ENCODE assay signal across 1 cellular context in genomic region chr3:49786357-49787181, GRCh38.
TF ChIP-seq lines count a peak whose summit lies in the region.

IP6K1 (minus strand) TSS chr3:49786542; CDS start chr3:49748040, 38,502 bp downstream.

TF ChIP-seq in HepG2, 621 proteins besides CTCF, POLR2A, EP300 and RAD21 (continued from another document):
- TF ChIP-seq, protein P1, sequence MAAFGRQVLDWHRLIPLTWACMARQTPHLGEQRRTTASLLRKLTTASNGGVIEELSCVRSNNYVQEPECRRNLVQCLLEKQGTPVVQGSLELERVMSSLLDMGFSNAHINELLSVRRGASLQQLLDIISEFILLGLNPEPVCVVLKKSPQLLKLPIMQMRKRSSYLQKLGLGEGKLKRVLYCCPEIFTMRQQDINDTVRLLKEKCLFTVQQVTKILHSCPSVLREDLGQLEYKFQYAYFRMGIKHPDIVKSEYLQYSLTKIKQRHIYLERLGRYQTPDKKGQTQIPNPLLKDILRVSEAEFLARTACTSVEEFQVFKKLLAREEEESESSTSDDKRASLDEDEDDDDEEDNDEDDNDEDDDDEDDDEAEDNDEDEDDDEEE (CRISPR knock-in tag; IDR thresholded peaks at IDR 0.05), result peak; percentile 89; the same call in 1 of the 2 replicates
- TF ChIP-seq, protein P2, sequence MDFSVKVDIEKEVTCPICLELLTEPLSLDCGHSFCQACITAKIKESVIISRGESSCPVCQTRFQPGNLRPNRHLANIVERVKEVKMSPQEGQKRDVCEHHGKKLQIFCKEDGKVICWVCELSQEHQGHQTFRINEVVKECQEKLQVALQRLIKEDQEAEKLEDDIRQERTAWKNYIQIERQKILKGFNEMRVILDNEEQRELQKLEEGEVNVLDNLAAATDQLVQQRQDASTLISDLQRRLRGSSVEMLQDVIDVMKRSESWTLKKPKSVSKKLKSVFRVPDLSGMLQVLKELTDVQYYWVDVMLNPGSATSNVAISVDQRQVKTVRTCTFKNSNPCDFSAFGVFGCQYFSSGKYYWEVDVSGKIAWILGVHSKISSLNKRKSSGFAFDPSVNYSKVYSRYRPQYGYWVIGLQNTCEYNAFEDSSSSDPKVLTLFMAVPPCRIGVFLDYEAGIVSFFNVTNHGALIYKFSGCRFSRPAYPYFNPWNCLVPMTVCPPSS (IDR thresholded peaks at IDR 0.05), result no peak
- TF ChIP-seq ZNF136 (CRISPR knock-in tag; IDR thresholded peaks at IDR 0.05; ENCODE audit: low read depth), result no peak
- no peak for TF ChIP-seq PAF1 (CRISPR knock-in tag; IDR thresholded peaks at IDR 0.05)
- TF ChIP-seq, protein P3, sequence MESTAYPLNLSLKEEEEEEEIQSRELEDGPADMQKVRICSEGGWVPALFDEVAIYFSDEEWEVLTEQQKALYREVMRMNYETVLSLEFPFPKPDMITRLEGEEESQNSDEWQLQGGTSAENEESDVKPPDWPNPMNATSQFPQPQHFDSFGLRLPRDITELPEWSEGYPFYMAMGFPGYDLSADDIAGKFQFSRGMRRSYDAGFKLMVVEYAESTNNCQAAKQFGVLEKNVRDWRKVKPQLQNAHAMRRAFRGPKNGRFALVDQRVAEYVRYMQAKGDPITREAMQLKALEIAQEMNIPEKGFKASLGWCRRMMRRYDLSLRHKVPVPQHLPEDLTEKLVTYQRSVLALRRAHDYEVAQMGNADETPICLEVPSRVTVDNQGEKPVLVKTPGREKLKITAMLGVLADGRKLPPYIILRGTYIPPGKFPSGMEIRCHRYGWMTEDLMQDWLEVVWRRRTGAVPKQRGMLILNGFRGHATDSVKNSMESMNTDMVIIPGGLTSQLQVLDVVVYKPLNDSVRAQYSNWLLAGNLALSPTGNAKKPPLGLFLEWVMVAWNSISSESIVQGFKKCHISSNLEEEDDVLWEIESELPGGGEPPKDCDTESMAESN (CRISPR knock-in tag; conservative IDR thresholded peaks at IDR 0.05), result peak; percentile 65
- peak; percentile 75 for TF ChIP-seq RBM39 (IDR thresholded peaks at IDR 0.05; ENCODE audit: low read depth, low read length, poor library complexity, severe bottlenecking)
- TF ChIP-seq ZNF740 (CRISPR knock-in tag; IDR thresholded peaks at IDR 0.05), result 0 out of 2 replicates have a peak, but pooled peaks have one; percentile 52
- TF ChIP-seq ZNF501 (CRISPR knock-in tag; IDR thresholded peaks at IDR 0.05), result peak; percentile 42
- TF ChIP-seq ZBTB20 (CRISPR knock-in tag; IDR thresholded peaks at IDR 0.05; ENCODE audit: borderline replicate concordance, low read depth), result 0 out of 2 replicates have a peak, but pooled peaks have one; percentile 2
- TF ChIP-seq KAT8 (CRISPR knock-in tag; IDR thresholded peaks at IDR 0.05), result peak; percentile 76
- TF ChIP-seq, protein P4, sequence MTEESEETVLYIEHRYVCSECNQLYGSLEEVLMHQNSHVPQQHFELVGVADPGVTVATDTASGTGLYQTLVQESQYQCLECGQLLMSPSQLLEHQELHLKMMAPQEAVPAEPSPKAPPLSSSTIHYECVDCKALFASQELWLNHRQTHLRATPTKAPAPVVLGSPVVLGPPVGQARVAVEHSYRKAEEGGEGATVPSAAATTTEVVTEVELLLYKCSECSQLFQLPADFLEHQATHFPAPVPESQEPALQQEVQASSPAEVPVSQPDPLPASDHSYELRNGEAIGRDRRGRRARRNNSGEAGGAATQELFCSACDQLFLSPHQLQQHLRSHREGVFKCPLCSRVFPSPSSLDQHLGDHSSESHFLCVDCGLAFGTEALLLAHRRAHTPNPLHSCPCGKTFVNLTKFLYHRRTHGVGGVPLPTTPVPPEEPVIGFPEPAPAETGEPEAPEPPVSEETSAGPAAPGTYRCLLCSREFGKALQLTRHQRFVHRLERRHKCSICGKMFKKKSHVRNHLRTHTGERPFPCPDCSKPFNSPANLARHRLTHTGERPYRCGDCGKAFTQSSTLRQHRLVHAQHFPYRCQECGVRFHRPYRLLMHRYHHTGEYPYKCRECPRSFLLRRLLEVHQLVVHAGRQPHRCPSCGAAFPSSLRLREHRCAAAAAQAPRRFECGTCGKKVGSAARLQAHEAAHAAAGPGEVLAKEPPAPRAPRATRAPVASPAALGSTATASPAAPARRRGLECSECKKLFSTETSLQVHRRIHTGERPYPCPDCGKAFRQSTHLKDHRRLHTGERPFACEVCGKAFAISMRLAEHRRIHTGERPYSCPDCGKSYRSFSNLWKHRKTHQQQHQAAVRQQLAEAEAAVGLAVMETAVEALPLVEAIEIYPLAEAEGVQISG (CRISPR knock-in tag; IDR thresholded peaks at IDR 0.05), result peak; percentile 59; the same call in 1 of the 2 replicates
- TF ChIP-seq HIVEP1 (CRISPR knock-in tag; IDR thresholded peaks at IDR 0.05), result peak; percentile 71
- TF ChIP-seq KLF15 (CRISPR knock-in tag; IDR thresholded peaks at IDR 0.05; ENCODE audit: borderline replicate concordance), result peak; percentile 29; the same call in 1 of the 2 replicates
- 0 out of 2 replicates have a peak, but pooled peaks have one; percentile 53 for TF ChIP-seq ZNF124 (CRISPR knock-in tag; IDR thresholded peaks at IDR 0.05)
- TF ChIP-seq, protein P5, sequence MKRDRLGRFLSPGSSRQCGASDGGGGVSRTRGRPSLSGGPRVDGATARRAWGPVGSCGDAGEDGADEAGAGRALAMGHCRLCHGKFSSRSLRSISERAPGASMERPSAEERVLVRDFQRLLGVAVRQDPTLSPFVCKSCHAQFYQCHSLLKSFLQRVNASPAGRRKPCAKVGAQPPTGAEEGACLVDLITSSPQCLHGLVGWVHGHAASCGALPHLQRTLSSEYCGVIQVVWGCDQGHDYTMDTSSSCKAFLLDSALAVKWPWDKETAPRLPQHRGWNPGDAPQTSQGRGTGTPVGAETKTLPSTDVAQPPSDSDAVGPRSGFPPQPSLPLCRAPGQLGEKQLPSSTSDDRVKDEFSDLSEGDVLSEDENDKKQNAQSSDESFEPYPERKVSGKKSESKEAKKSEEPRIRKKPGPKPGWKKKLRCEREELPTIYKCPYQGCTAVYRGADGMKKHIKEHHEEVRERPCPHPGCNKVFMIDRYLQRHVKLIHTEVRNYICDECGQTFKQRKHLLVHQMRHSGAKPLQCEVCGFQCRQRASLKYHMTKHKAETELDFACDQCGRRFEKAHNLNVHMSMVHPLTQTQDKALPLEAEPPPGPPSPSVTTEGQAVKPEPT (CRISPR knock-in tag; IDR thresholded peaks at IDR 0.05; ENCODE audit: low read depth), result 0 out of 2 replicates have a peak, but pooled peaks have one; percentile 34
- peak; percentile 85 for TF ChIP-seq MYC (CRISPR knock-in tag; IDR thresholded peaks at IDR 0.05; ENCODE audit: borderline replicate concordance)
- TF ChIP-seq PAWR (CRISPR knock-in tag; IDR thresholded peaks at IDR 0.05; ENCODE audit: borderline replicate concordance), result no peak
- TF ChIP-seq ARNT2 (CRISPR knock-in tag; IDR thresholded peaks at IDR 0.05; ENCODE audit: low read depth), result peak; percentile 52; the same call in 1 of the 2 replicates
- peak; percentile 89 for TF ChIP-seq YEATS4 (CRISPR knock-in tag; IDR thresholded peaks at IDR 0.05; ENCODE audit: borderline replicate concordance)
- peak; percentile 55 for TF ChIP-seq GATAD1 (CRISPR knock-in tag; IDR thresholded peaks at IDR 0.05)
- no peak for TF ChIP-seq TCF7L2 (IDR thresholded peaks at IDR 0.05; ENCODE audit: low read depth, low read length)
- peak; percentile 28 to 41; a peak in 1 of 4 replicates for TF ChIP-seq HMGXB4 (CRISPR knock-in tag; IDR thresholded peaks at IDR 0.05; ENCODE audit: borderline replicate concordance in 1 of 2, low read depth in 1 of 2)
- TF ChIP-seq FOSL1 (CRISPR knock-in tag; IDR thresholded peaks at IDR 0.05; ENCODE audit: borderline replicate concordance), result no peak
- TF ChIP-seq GMEB2 (CRISPR knock-in tag; IDR thresholded peaks at IDR 0.05; ENCODE audit: low read depth), result no peak
- TF ChIP-seq HMG20B (CRISPR knock-in tag; conservative IDR thresholded peaks at IDR 0.05), result no peak
- TF ChIP-seq ZNF12 (CRISPR knock-in tag; IDR thresholded peaks at IDR 0.05), result 0 out of 2 replicates have a peak, but pooled peaks have one; percentile 11
- TF ChIP-seq KLF6 (CRISPR knock-in tag; IDR thresholded peaks at IDR 0.05), result peak; percentile 72; the same call in 1 of the 2 replicates
- 0 out of 2 replicates have a peak, but pooled peaks have one; percentile 9 for TF ChIP-seq SP5 (CRISPR knock-in tag; IDR thresholded peaks at IDR 0.05; ENCODE audit: borderline replicate concordance, low read depth)
- TF ChIP-seq NCOA2 (CRISPR knock-in tag; IDR thresholded peaks at IDR 0.05), result peak; percentile 29; the same call in 1 of the 2 replicates
- no peak for TF ChIP-seq ZNF800 (CRISPR knock-in tag; IDR thresholded peaks at IDR 0.05)
- TF ChIP-seq ZNF331 (CRISPR knock-in tag; IDR thresholded peaks at IDR 0.05), result peak; percentile 16; the same call in 1 of the 2 replicates
- no peak for TF ChIP-seq ZNF251 (CRISPR knock-in tag; IDR thresholded peaks at IDR 0.05)
- TF ChIP-seq MXD1 (CRISPR knock-in tag; IDR thresholded peaks at IDR 0.05), result peak; percentile 72; the same call in 1 of the 2 replicates
- TF ChIP-seq TEAD2 (CRISPR knock-in tag; IDR thresholded peaks at IDR 0.05), result no peak
- TF ChIP-seq, protein P6, sequence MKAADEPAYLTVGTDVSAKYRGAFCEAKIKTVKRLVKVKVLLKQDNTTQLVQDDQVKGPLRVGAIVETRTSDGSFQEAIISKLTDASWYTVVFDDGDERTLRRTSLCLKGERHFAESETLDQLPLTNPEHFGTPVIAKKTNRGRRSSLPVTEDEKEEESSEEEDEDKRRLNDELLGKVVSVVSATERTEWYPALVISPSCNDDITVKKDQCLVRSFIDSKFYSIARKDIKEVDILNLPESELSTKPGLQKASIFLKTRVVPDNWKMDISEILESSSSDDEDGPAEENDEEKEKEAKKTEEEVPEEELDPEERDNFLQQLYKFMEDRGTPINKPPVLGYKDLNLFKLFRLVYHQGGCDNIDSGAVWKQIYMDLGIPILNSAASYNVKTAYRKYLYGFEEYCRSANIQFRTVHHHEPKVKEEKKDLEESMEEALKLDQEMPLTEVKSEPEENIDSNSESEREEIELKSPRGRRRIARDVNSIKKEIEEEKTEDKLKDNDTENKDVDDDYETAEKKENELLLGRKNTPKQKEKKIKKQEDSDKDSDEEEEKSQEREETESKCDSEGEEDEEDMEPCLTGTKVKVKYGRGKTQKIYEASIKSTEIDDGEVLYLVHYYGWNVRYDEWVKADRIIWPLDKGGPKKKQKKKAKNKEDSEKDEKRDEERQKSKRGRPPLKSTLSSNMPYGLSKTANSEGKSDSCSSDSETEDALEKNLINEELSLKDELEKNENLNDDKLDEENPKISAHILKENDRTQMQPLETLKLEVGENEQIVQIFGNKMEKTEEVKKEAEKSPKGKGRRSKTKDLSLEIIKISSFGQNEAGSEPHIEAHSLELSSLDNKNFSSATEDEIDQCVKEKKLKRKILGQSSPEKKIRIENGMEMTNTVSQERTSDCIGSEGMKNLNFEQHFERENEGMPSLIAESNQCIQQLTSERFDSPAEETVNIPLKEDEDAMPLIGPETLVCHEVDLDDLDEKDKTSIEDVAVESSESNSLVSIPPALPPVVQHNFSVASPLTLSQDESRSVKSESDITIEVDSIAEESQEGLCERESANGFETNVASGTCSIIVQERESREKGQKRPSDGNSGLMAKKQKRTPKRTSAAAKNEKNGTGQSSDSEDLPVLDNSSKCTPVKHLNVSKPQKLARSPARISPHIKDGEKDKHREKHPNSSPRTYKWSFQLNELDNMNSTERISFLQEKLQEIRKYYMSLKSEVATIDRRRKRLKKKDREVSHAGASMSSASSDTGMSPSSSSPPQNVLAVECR (CRISPR knock-in tag; IDR thresholded peaks at IDR 0.05; ENCODE audit: borderline replicate concordance), result peak; percentile 62
- TF ChIP-seq FOXK1 (CRISPR knock-in tag; IDR thresholded peaks at IDR 0.05; ENCODE audit: borderline replicate concordance, low read depth), result peak; percentile 31; the same call in 1 of the 2 replicates
- peak; percentile 94 for TF ChIP-seq HNRNPLL (IDR thresholded peaks at IDR 0.05; ENCODE audit: low read depth, low read length, poor library complexity, severe bottlenecking)
TF ChIP-seq in HepG2: peak in this region for 249.
